In the genomic region with DNA sequence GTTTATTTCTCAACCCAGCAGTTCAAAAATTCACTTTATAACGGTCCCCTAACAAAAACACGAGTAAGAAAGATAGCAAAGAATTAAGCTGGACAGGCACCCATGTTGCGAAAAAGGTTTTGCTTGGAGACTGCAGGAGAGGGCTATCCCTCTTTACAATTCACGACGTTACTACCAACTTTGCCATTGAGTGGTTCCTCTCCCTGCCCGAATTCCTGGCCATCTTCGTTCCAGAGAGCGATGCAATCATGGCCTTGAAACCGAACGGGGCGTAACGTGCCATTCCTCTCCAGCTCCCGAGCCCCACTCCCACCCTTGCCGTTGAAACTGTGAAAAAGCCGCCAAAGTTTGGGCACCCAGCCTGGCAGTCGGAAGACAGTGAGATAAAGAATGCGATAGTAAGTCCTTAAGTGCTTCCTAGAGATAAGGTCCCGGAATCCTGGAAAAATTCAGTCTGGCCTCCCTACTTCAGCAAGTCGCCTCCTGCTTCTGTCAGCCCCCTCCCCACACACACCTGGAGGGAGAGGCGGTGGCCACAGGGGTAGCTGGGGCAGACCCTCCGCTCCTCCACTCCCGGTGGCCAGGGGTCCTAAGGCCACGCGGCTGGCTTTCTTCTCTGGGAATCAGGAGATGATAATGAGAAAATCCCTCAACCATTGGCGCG, we compare ENCODE assay signal across 9 cellular contexts.
A peak's percentile ranks its signal among the peaks of the same experiment; 100 is the strongest.
DNase-seq lines count a peak whose midpoint lies in the region; ATAC-seq, FAIRE-seq and TF ChIP-seq lines count a peak whose summit lies in the region.
"Had no signal": no experiment of that assay in that cellular context is flagged by ENCODE, and none has a peak within 500 bp of the region (broad histone marks: within the 10 kb centered on the region; RNA-seq: fewer than 3 reads in every experiment).

No MANE protein-coding gene starts in this region.

- H3K4me1 Mint-ChIP-seq in MCF 10A (ENCODE audit: insufficient read depth, unreplicated experiment), result peaks cover 6% of the 10 kb centered on the region
- peaks cover 44% of the 10 kb centered on the region for H3K4me1 Mint-ChIP-seq in stimulated activated memory B cell treated with anti-CD40 and anti-IgM and Interleukin-4, amounts not matched to agents 10 μg/mL and 1 μg/mL and 100 μg/mL, for 72 hours

- H3K9ac ChIP-seq in H1 (replicated peaks in 1 of 4; ENCODE audit: extremely low read depth in 1 of 4, low read depth in 3 of 4, low read length in 3 of 4) (no peak overlapping the region), mesenchymal stem cell (ENCODE audit: low read length) (peak overlapping the region; percentile 66)

- TF ChIP-seq CTCF in breast epithelium (IDR thresholded peaks at IDR 0.05), result no peak
- no peak for TF ChIP-seq CTCF in MCF 10A (IDR thresholded peaks at IDR 0.05; ENCODE audit: unreplicated experiment)
- no peak for TF ChIP-seq CTCF in H1 (IDR thresholded peaks at IDR 0.05; ENCODE audit: control extremely low read depth in 1 of 3, insufficient read depth in 1 of 3, low read depth in 1 of 3, low read length in 3 of 3)
- no peak for TF ChIP-seq CTCF in upper lobe of left lung (IDR thresholded peaks at IDR 0.05)

- H3K56ac ChIP-seq in H1 (replicated peaks; ENCODE audit: insufficient read length, low read depth, low read length), result no peak overlapping the region

- H3K36me3 Mint-ChIP-seq in MCF 10A (ENCODE audit: insufficient read depth, unreplicated experiment), result no peaks in the 10 kb centered on the region
- H3K36me3 Mint-ChIP-seq in stimulated activated memory B cell treated with anti-CD40 and anti-IgM and Interleukin-4, amounts not matched to agents 10 μg/mL and 1 μg/mL and 100 μg/mL, for 72 hours, result no peaks in the 10 kb centered on the region

- no peaks in the 10 kb centered on the region for H3K79me1 ChIP-seq in H1 (ENCODE audit: low read depth, low read length)
- no peaks in the 10 kb centered on the region for H3K79me1 ChIP-seq in mesenchymal stem cell (replicated peaks; ENCODE audit: low read length, poor library complexity, severe bottlenecking)

- 6% methylated on average over 26 of the region's 26 CpGs; no CpG with 5 or more reads in 1 of the 2 experiments for WGBS in H1 (ENCODE audit: extremely low coverage in 1 of 2, insufficient coverage in 1 of 2, insufficient read length in 1 of 2, insufficient replicate concordance in 2 of 2, low coverage in 1 of 2, low lambda C conversion rate in 2 of 2, missing lambda C conversion rate in 1 of 2), 2 experiments
- WGBS in mesenchymal stem cell, result 6% methylated on average over 16 of the region's 26 CpGs
- WGBS in upper lobe of left lung, 2 donors, result 10 to 13% methylated on average over 25 to 26 of the region's 26 CpGs

- H2AFZ ChIP-seq in H1 (ENCODE audit: low read length), result no peak overlapping the region
- H2AFZ ChIP-seq in mesenchymal stem cell (ENCODE audit: low read depth, low read length), result peak overlapping the region; percentile 3

- TF ChIP-seq EP300 in H1 (IDR thresholded peaks at IDR 0.05; ENCODE audit: borderline replicate concordance in 1 of 2, low read depth in 2 of 2, low read length in 2 of 2) (no peak), upper lobe of left lung (IDR thresholded peaks at IDR 0.05) (no peak)

- peak overlapping the region; percentile 68 to 80 for H3K4me2 ChIP-seq in H1 (ENCODE audit: insufficient read depth in 1 of 2, low read depth in 2 of 2, low read length in 2 of 2)
- H3K4me2 ChIP-seq in mesenchymal stem cell (ENCODE audit: low read length, poor library complexity, severe bottlenecking), result peak overlapping the region; percentile 89

- H3K4ac ChIP-seq in H1 (replicated peaks; ENCODE audit: insufficient read length, low read depth, low read length) (no peak overlapping the region), mesenchymal stem cell (ENCODE audit: low read depth in 1 of 2, low read length in 2 of 2) (no peak overlapping the region)

- intact Hi-C loops in breast epithelium (cut with DNase I; ENCODE audit: low total_unique reads), result no loop called here
- intact Hi-C loops in MCF 10A (cut with micrococcal nuclease), result no loop called here

- H3K27ac ChIP-seq in breast epithelium (no peak overlapping the region), H1 (ENCODE audit: low read depth, low read length) (no peak overlapping the region), mesenchymal stem cell (ENCODE audit: low read length, poor library complexity, severe bottlenecking) (no peak overlapping the region), upper lobe of left lung (no peak overlapping the region)

- H3K27me3 ChIP-seq in breast epithelium, result peaks cover 0 to 54% of the 10 kb centered on the region in 2 donors
- H3K27me3 ChIP-seq in H1 (replicated peaks in 1 of 4; ENCODE audit: control insufficient read depth in 3 of 4, extremely low read depth in 1 of 4, insufficient read depth in 3 of 4, low read length in 3 of 4), result peaks cover 46 to 69% (median 57%) of the 10 kb centered on the region in 4 experiments
- H3K27me3 ChIP-seq in mesenchymal stem cell (ENCODE audit: control insufficient read depth in 1 of 2, insufficient read depth in 1 of 2, low read length in 2 of 2), result peaks cover 38 to 47% of the 10 kb centered on the region in 2 experiments
- peaks cover 5 to 53% (median 24%) of the 10 kb centered on the region in 4 donors for H3K27me3 ChIP-seq in upper lobe of left lung

- H2BK5ac ChIP-seq in H1 (ENCODE audit: low read depth, low read length) (no peak overlapping the region), mesenchymal stem cell (ENCODE audit: low read depth, low read length, poor library complexity, severe bottlenecking) (no peak overlapping the region)

- H3K9me3 ChIP-seq in breast epithelium (no peaks in the 10 kb centered on the region), H1 (ENCODE audit: insufficient read depth in 2 of 2, low read depth in 1 of 2, low read length in 1 of 2) (no peaks in the 10 kb centered on the region), mesenchymal stem cell (ENCODE audit: control insufficient read depth, low read length) (no peaks in the 10 kb centered on the region), upper lobe of left lung (no peaks in the 10 kb centered on the region)

- FAIRE-seq in H1 (lab: Jason Lieb, UNC), result no peak
- FAIRE-seq in frontal cortex (lab: Jason Lieb, UNC), result no peak

- H3K23ac ChIP-seq in H1 (ENCODE audit: insufficient read length), result no peak overlapping the region
- H3K23ac ChIP-seq in mesenchymal stem cell (ENCODE audit: low read length in 2 of 2), result no peak overlapping the region

- no peak for TF ChIP-seq POLR2A in breast epithelium (IDR thresholded peaks at IDR 0.05)
- TF ChIP-seq POLR2A in H1 (IDR thresholded peaks at IDR 0.05; ENCODE audit: control extremely low read depth in 1 of 2, low read depth in 2 of 2, low read length in 2 of 2), result no peak
- no peak for TF ChIP-seq POLR2A in upper lobe of left lung (IDR thresholded peaks at IDR 0.05)

- H3K4me3 Mint-ChIP-seq in MCF 10A (ENCODE audit: unreplicated experiment), result no peak overlapping the region
- no peak overlapping the region for H3K4me3 Mint-ChIP-seq in stimulated activated memory B cell treated with anti-CD40 and anti-IgM and Interleukin-4, amounts not matched to agents 10 μg/mL and 1 μg/mL and 100 μg/mL, for 72 hours

- no peak overlapping the region for H3K27ac Mint-ChIP-seq in MCF 10A (ENCODE audit: low read depth, unreplicated experiment)
- H3K27ac Mint-ChIP-seq in stimulated activated memory B cell treated with anti-CD40 and anti-IgM and Interleukin-4, amounts not matched to agents 10 μg/mL and 1 μg/mL and 100 μg/mL, for 72 hours, result no peak overlapping the region

- CTCF ChIA-PET in MCF 10A (lab: Yijun Ruan, JAX) (interaction anchor here (0.7 to 1.9 kb wide), 2 partner anchors 34 to 101 kb away, joined by 4 to 7 read pairs; no protein-coding TSS in a partner anchor), H1 (lab: Charles Lee; ENCODE audit: partially characterized antibody) (interaction anchor here (1.1 kb wide), 1 partner anchor 24 kb away, joined by 3 read pairs; no protein-coding TSS in a partner anchor)

- H4K91ac ChIP-seq in H1 (replicated peaks; ENCODE audit: insufficient read length, low read length), result no peak overlapping the region
- peak overlapping the region; percentile 31 for H4K91ac ChIP-seq in mesenchymal stem cell (ENCODE audit: low read length)

- H4K20me1 ChIP-seq in H1 (replicated peaks in 1 of 2; ENCODE audit: control insufficient read depth in 1 of 2, insufficient read depth in 2 of 2, low read length in 2 of 2), result peaks cover 2 to 6% of the 10 kb centered on the region in 2 experiments

- peak in 1 of 2 donors; percentile 38 for ATAC-seq in upper lobe of left lung (ENCODE audit: low FRiP score in 2 of 2)
- no peak for ATAC-seq in stimulated activated memory B cell treated with anti-CD40 and anti-IgM and Interleukin-4, amounts not matched to agents 10 μg/mL and 1 μg/mL and 100 μg/mL, for 72 hours

- H2BK15ac ChIP-seq in H1 (ENCODE audit: low read length), result no peak overlapping the region
- no peak overlapping the region for H2BK15ac ChIP-seq in mesenchymal stem cell (ENCODE audit: low read depth, poor library complexity, severe bottlenecking)

- no peak overlapping the region for H2AK5ac ChIP-seq in H1 (ENCODE audit: low read depth, low read length)
- H2AK5ac ChIP-seq in mesenchymal stem cell (ENCODE audit: low read length, severe bottlenecking), result no peak overlapping the region

- H3K14ac ChIP-seq in H1 (ENCODE audit: insufficient read length), result no peak overlapping the region
- H3K14ac ChIP-seq in mesenchymal stem cell (ENCODE audit: low read length in 2 of 2), result no peak overlapping the region

- H3K4me3 ChIP-seq in breast epithelium (peak overlapping the region; percentile 15 to 60 (median 30)), H1 (ENCODE audit: extremely low read depth in 1 of 4, insufficient read depth in 2 of 4, low read depth in 3 of 4, low read length in 4 of 4) (peak overlapping the region in 3 of 4 experiments; percentile 33 to 55 (median 40); a peak in 5 of 8 replicates), mesenchymal stem cell (ENCODE audit: insufficient read depth in 1 of 2, low read depth in 1 of 2, low read length in 2 of 2) (peak overlapping the region in 1 of 2 experiments; percentile 76), upper lobe of left lung (peak overlapping the region in 3 of 4 donors; percentile 7 to 31 (median 24))

- no peaks in the 10 kb centered on the region for H3K79me2 ChIP-seq in H1 (ENCODE audit: control insufficient read depth in 1 of 2, insufficient read depth in 2 of 2, low read length in 2 of 2)

- H2BK20ac ChIP-seq in H1 (ENCODE audit: low read length), result no peak overlapping the region

- H2BK120ac ChIP-seq in H1 (replicated peaks; ENCODE audit: low read depth, low read length) (no peak overlapping the region), mesenchymal stem cell (ENCODE audit: low read depth, low read length) (peak overlapping the region; percentile 77)

- H3K18ac ChIP-seq in H1 (ENCODE audit: extremely low read depth, low read length), result no peak overlapping the region
- H3K18ac ChIP-seq in mesenchymal stem cell (ENCODE audit: low read depth in 1 of 2, low read length in 2 of 2), result peak overlapping the region in 1 of 2 experiments; percentile 44

- no peak for DNase-seq in breast epithelium (ENCODE audit: low spot score in 2 of 2)
- DNase-seq in MCF 10A (ENCODE audit: unreplicated experiment), result no peak
- DNase-seq in H1 (ENCODE audit: low read depth in 1 of 2, low spot score in 2 of 2), result peak in 1 of 2 experiments; percentile 53
- DNase-seq in mesenchymal stem cell, result peak; percentile 35
- DNase-seq in upper lobe of left lung, result peak in 1 of 2 donors; percentile 10
- no peak for DNase-seq in central memory CD4-positive, alpha-beta T cell
- no peak for DNase-seq in frontal cortex (ENCODE audit: low spot score in 2 of 2)
- DNase-seq: midbrain had no signal

- H3K4me1 ChIP-seq in breast epithelium (peaks cover 0 to 14% of the 10 kb centered on the region in 2 donors), H1 (replicated peaks in 1 of 4; ENCODE audit: control insufficient read depth in 3 of 4, insufficient read depth in 4 of 4, low read length in 3 of 4) (peaks cover 8 to 30% (median 23%) of the 10 kb centered on the region in 4 experiments), mesenchymal stem cell (ENCODE audit: control insufficient read depth, insufficient read depth, low read depth, low read length) (peaks cover 21% of the 10 kb centered on the region), upper lobe of left lung (peaks cover 16 to 41% (median 30%) of the 10 kb centered on the region in 4 donors)

- H4K8ac ChIP-seq in H1 (ENCODE audit: extremely low read depth, insufficient read depth, low read length), result no peak overlapping the region
- no peak overlapping the region for H4K8ac ChIP-seq in mesenchymal stem cell (ENCODE audit: low read length)

- peaks cover 13% of the 10 kb centered on the region for H3K27me3 Mint-ChIP-seq in MCF 10A (ENCODE audit: insufficient read depth, unreplicated experiment)
- peaks cover 65% of the 10 kb centered on the region for H3K27me3 Mint-ChIP-seq in stimulated activated memory B cell treated with anti-CD40 and anti-IgM and Interleukin-4, amounts not matched to agents 10 μg/mL and 1 μg/mL and 100 μg/mL, for 72 hours

- no peak for TF ChIP-seq RAD21 in H1 (IDR thresholded peaks at IDR 0.05 in 1 of 2, conservative IDR thresholded peaks at IDR 0.05 in 1 of 2; ENCODE audit: low read depth in 2 of 2, low read length in 2 of 2)

- H3K23me2 ChIP-seq in H1 (ENCODE audit: low read depth, low read length), result peaks cover 5% of the 10 kb centered on the region; the same call in 1 of the 2 replicates

- BruUV-seq in MCF 10A (replicated peaks; lab: Mats Ljungman, UMichigan), result no TSS peak

- H4K5ac ChIP-seq in H1 (ENCODE audit: insufficient read length, low read depth, low read length), result no peak overlapping the region

- H2BK12ac ChIP-seq in H1 (ENCODE audit: low read depth, low read length), result no peak overlapping the region
- H2BK12ac ChIP-seq in mesenchymal stem cell (ENCODE audit: low read length in 2 of 2), result no peak overlapping the region

- H3K9me3 Mint-ChIP-seq in MCF 10A (ENCODE audit: unreplicated experiment), result no peaks in the 10 kb centered on the region
- H3K9me3 Mint-ChIP-seq in stimulated activated memory B cell treated with anti-CD40 and anti-IgM and Interleukin-4, amounts not matched to agents 10 μg/mL and 1 μg/mL and 100 μg/mL, for 72 hours, result peaks cover 3% of the 10 kb centered on the region

- no peaks in the 10 kb centered on the region for H3K36me3 ChIP-seq in breast epithelium
- no peaks in the 10 kb centered on the region for H3K36me3 ChIP-seq in H1 (ENCODE audit: control insufficient read depth in 2 of 4, insufficient read depth in 4 of 4, low read length in 3 of 4)
- H3K36me3 ChIP-seq in mesenchymal stem cell (ENCODE audit: control insufficient read depth in 1 of 2, insufficient read depth in 2 of 2, low read depth in 1 of 2, low read length in 2 of 2), result no peaks in the 10 kb centered on the region
- no peaks in the 10 kb centered on the region for H3K36me3 ChIP-seq in upper lobe of left lung

- POLR2A ChIA-PET in MCF 10A (lab: Yijun Ruan, JAX) (interaction anchor here (1.2 kb wide), 1 partner anchor 23 kb away, joined by 3 read pairs; no protein-coding TSS in a partner anchor), H1 (lab: Charles Lee; ENCODE audit: partially characterized antibody) (no interaction called here)
